Comparison of ENCODE assay signal across 11 cellular contexts in the genomic region with DNA sequence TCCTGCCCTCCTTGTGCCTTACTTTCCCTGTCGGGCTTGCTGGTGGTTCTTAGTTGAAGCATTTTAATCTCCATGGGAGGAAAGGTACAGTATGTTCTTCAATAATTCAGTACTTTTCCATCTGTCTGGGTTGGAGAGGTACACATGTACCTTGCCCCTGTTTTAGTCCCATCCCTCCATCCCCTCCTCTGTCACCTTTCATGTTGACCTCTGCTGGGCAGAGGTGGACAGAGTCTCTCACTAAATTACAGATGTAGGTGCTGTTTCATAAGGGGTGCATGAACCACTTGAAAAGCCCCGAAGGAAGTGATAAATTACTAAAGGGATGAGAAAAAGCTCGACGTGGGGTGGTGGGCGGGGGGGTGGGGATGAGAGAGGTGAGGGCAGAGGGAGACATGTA. TPM values are rescaled to one million over a fixed set of nuclear protein-coding genes. Genes with fewer than 3 reads are reported as not detected.
DNase-seq lines count a peak whose midpoint lies in the region; ATAC-seq and TF ChIP-seq lines count a peak whose summit lies in the region.
"Had no signal": no experiment of that assay in that cellular context is flagged by ENCODE, and none has a peak within 500 bp of the region (broad histone marks: within the 10 kb centered on the region; RNA-seq: fewer than 3 reads in every experiment).

No MANE protein-coding gene starts in this region.

- H3K4me1 Mint-ChIP-seq in naive thymus-derived CD8-positive, alpha-beta T cell = peaks cover 48 to 98% (median 92%) of the 10 kb centered on the region in 4 donors

- H3K36me3 ChIP-seq in left ventricle myocardium inferior (peaks cover 4% of the 10 kb centered on the region), breast epithelium (no peaks in the 10 kb centered on the region), vagina (peaks cover 0 to 4% of the 10 kb centered on the region in 2 donors)
- H3K36me3 ChIP-seq: neutrophil had no signal

- H3K4me1 ChIP-seq in left ventricle myocardium inferior (peaks cover 70% of the 10 kb centered on the region), breast epithelium (peaks cover 18 to 45% of the 10 kb centered on the region in 2 donors), vagina (peaks cover 77% of the 10 kb centered on the region)

- H3K36me3 Mint-ChIP-seq in naive thymus-derived CD8-positive, alpha-beta T cell = peaks cover 0 to 5% (median 5%) of the 10 kb centered on the region in 3 donors

- H3K27me3 Mint-ChIP-seq in naive thymus-derived CD8-positive, alpha-beta T cell = no peaks in the 10 kb centered on the region

- peak overlapping the region; percentile 90 for H3K27ac ChIP-seq in left ventricle myocardium inferior (replicated peaks)
- H3K27ac ChIP-seq in breast epithelium = peak overlapping the region; percentile 91 to 95
- peak overlapping the region; percentile 93 for H3K27ac ChIP-seq in vagina
- H3K27ac ChIP-seq: neutrophil had no signal

- no peaks in the 10 kb centered on the region for H3K9me3 Mint-ChIP-seq in naive thymus-derived CD8-positive, alpha-beta T cell

- H3K4me3 ChIP-seq in left ventricle myocardium inferior (no peak overlapping the region), breast epithelium (no peak overlapping the region), vagina (no peak overlapping the region)

- intact Hi-C loops in left ventricle myocardium inferior (cut with micrococcal nuclease) = loop anchor here (10.0 kb wide), 1 partner anchor 70 kb away; the partner anchor contains the start of gene TSC22D4
- intact Hi-C loops in Right ventricle myocardium superior (cut with DNase I) = no loop called here
- intact Hi-C loops in breast epithelium (cut with DNase I; ENCODE audit: low total_unique reads) = no loop called here
- intact Hi-C loops in vagina (cut with DNase I) = loop anchor here (10.0 kb wide), 1 partner anchor 320 kb away; the partner anchor contains the start of gene TRIP6

- ATAC-seq in Right ventricle myocardium superior (ENCODE audit: poor library complexity) (no peak), HG03045 (IDR thresholded peaks at IDR 0.05; ENCODE audit: unreplicated experiment) (no peak)
- no peak for ATAC-seq in naive thymus-derived CD8-positive, alpha-beta T cell

- H3K9me3 ChIP-seq in left ventricle myocardium inferior (replicated peaks) (no peaks in the 10 kb centered on the region), breast epithelium (no peaks in the 10 kb centered on the region), vagina (no peaks in the 10 kb centered on the region)
- H3K9me3 ChIP-seq: neutrophil had no signal

- peak overlapping the region; percentile 81 to 96 (median 92) for H3K27ac Mint-ChIP-seq in naive thymus-derived CD8-positive, alpha-beta T cell
- H3K27ac Mint-ChIP-seq: CD14-positive monocyte had no signal

- DNase-seq in left ventricle myocardium inferior = no peak
- no peak for DNase-seq in Right ventricle myocardium superior
- no peak for DNase-seq in breast epithelium (ENCODE audit: low spot score in 2 of 2)
- no peak for DNase-seq in naive thymus-derived CD8-positive, alpha-beta T cell
- DNase-seq in vagina (ENCODE audit: extremely low spot score in 2 of 2) = no peak
- no peak for DNase-seq in NCI-H774 (lab: John Stamatoyannopoulos, UW)
- DNase-seq in GM10266 (ENCODE audit: extremely low spot score) = no peak

- peak overlapping the region; percentile 12 to 88 (median 73) for H3K4me3 Mint-ChIP-seq in naive thymus-derived CD8-positive, alpha-beta T cell
- H3K4me3 Mint-ChIP-seq: CD14-positive monocyte had no signal

- H3K27me3 ChIP-seq in left ventricle myocardium inferior (ENCODE audit: low read depth) = no peaks in the 10 kb centered on the region
- no peaks in the 10 kb centered on the region for H3K27me3 ChIP-seq in breast epithelium
- no peaks in the 10 kb centered on the region for H3K27me3 ChIP-seq in vagina

- POLR2A ChIA-PET in naive thymus-derived CD8-positive, alpha-beta T cell (lab: Charles Lee) = interaction anchor here (0.6 to 3.3 kb wide), 8 partner anchors 10 to 128 kb away, joined by 4 to 14 read pairs (median 5); partner anchors contain the start of genes FBXO24, LRCH4, MEPCE and PPP1R35

- TF ChIP-seq POLR2A in breast epithelium (IDR thresholded peaks at IDR 0.05) (no peak), vagina (IDR thresholded peaks at IDR 0.05) (no peak)

- no peak for TF ChIP-seq CTCF in left ventricle myocardium inferior (IDR thresholded peaks at IDR 0.05; ENCODE audit: borderline replicate concordance)
- TF ChIP-seq CTCF in breast epithelium (IDR thresholded peaks at IDR 0.05) = no peak
- TF ChIP-seq CTCF in vagina (IDR thresholded peaks at IDR 0.05) = no peak
- no peak for TF ChIP-seq CTCF in GM10266 (IDR thresholded peaks at IDR 0.05; ENCODE audit: control insufficient read depth, insufficient read depth, low read depth, missing control alignments)

RNA-seq across cellular contexts. Expression of gene AGFG2, which starts 5.4 kb away (rescaled TPM):
- total RNA-seq in left ventricle myocardium inferior = 26.6 TPM
- 19.8 TPM for total RNA-seq in Right ventricle myocardium superior
- total RNA-seq in breast epithelium = 10 to 100 TPM; 12.2 to 24.7 (median 18.7) TPM
- total RNA-seq in naive thymus-derived CD8-positive, alpha-beta T cell = 10 to 100 TPM; 19.0 to 22.0 TPM
- polyA plus RNA-seq in naive thymus-derived CD8-positive, alpha-beta T cell = 10 to 100 TPM in 2 of 3 donors, 1 to 10 TPM in 1; 5.8 to 13.6 (median 11.5) TPM
- 37.6 TPM for total RNA-seq in vagina

RNA-seq across cellular contexts. Expression of gene SAP25, which starts 29.3 kb away (rescaled TPM):
- total RNA-seq in left ventricle myocardium inferior (1.1 TPM), Right ventricle myocardium superior (0.54 TPM), breast epithelium (1 to 10 TPM in 1 of 3 donors, under 1 TPM in 2; 0.96 to 2.2 (median 0.98) TPM), vagina (2.9 TPM)
- total RNA-seq in naive thymus-derived CD8-positive, alpha-beta T cell = 100 to 1,000 TPM; 102 to 118 TPM
- under 1 TPM in 1 of 3 donors, not detected in 2; 0.42 TPM for polyA plus RNA-seq in naive thymus-derived CD8-positive, alpha-beta T cell
- total RNA-seq: M059J had no signal
- polyA plus RNA-seq: CD14-positive monocyte had no signal

RNA-seq across cellular contexts. Expression of gene LRCH4, which starts 41.5 kb away (rescaled TPM):
- total RNA-seq in left ventricle myocardium inferior (26.6 TPM), Right ventricle myocardium superior (22.8 TPM), breast epithelium (10 to 100 TPM; 49.6 to 89.1 (median 88.1) TPM), vagina (72.2 TPM)
- total RNA-seq in naive thymus-derived CD8-positive, alpha-beta T cell = 100 to 1,000 TPM; 447 to 454 TPM
- polyA plus RNA-seq in naive thymus-derived CD8-positive, alpha-beta T cell = 100 to 1,000 TPM; 131 to 180 (median 153) TPM

RNA-seq across cellular contexts. Expression of gene FBXO24, which starts 41.7 kb away (rescaled TPM):
- total RNA-seq in left ventricle myocardium inferior (0.25 TPM), Right ventricle myocardium superior (0.35 TPM), breast epithelium (under 1 TPM in 2 of 3 donors, not detected in 1; 0.59 to 0.98 TPM), vagina (0.98 TPM)
- 1 to 10 TPM; 2.5 to 3.6 TPM for total RNA-seq in naive thymus-derived CD8-positive, alpha-beta T cell
- under 1 TPM; 0.60 to 0.95 (median 0.61) TPM for polyA plus RNA-seq in naive thymus-derived CD8-positive, alpha-beta T cell

RNA-seq across cellular contexts. Expression of gene PCOLCE, which starts 57.8 kb away (rescaled TPM):
- total RNA-seq in left ventricle myocardium inferior (40.8 TPM), Right ventricle myocardium superior (42.2 TPM), breast epithelium (10 to 100 TPM; 33.1 to 61.8 (median 39.7) TPM), vagina (85.4 TPM)
- total RNA-seq in naive thymus-derived CD8-positive, alpha-beta T cell = 10 to 100 TPM in 1 of 2 experiments, 1 to 10 TPM in 1; 8.3 to 12.5 TPM
- 1 to 10 TPM in 1 of 3 donors, under 1 TPM in 2; 0.25 to 1.3 (median 0.64) TPM for polyA plus RNA-seq in naive thymus-derived CD8-positive, alpha-beta T cell

Comparison
In these comparisons a context has a peak if more than half of its experiments do, and no peak if none do; other contexts are left out.
1. intact Hi-C loops: an anchor here in left ventricle myocardium inferior (10.0 kb wide) and vagina (10.0 kb wide); none called in Right ventricle myocardium superior and breast epithelium.
2. RNA of gene SAP25, which starts 29.3 kb away (total RNA-seq): 102 to 118 TPM in naive thymus-derived CD8-positive, alpha-beta T cell; 2.9 TPM in vagina (single experiment), 1.1 TPM in left ventricle myocardium inferior (single experiment), 0.96 to 2.2 TPM in breast epithelium and 0.54 TPM in Right ventricle myocardium superior (single experiment); every median in the first group is over 10 times any median in the second.
3. Peak in every context shown above with its lines, with median percentiles within 50 percentile points of each other: H3K27ac ChIP-seq.